ENCODE assay signal across 8 cellular contexts in genomic region chr17:81291662-81292061, GRCh38. TPM values are rescaled to one million over a fixed set of nuclear protein-coding genes. Genes with fewer than 3 reads are reported as not detected.
DNase-seq lines count a peak whose midpoint lies in the region; ATAC-seq, FAIRE-seq and TF ChIP-seq lines count a peak whose summit lies in the region.

No MANE protein-coding gene starts in this region.

- no peak overlapping the region for H3K4me3 ChIP-seq in A549
- H3K4me3 ChIP-seq in GM12875 (ENCODE audit: low read depth, low read length): no peak overlapping the region
- H3K4me3 ChIP-seq in epithelial cell of esophagus (ENCODE audit: low read length): no peak overlapping the region
- H3K4me3 ChIP-seq in stomach: no peak overlapping the region

- WGBS in A549 (ENCODE audit: missing lambda C conversion rate): 58% methylated on average over 16 of the region's 16 CpGs
- 20 to 29% (median 22%) methylated on average over 15 to 16 of the region's 16 CpGs for WGBS in stomach, 5 donors

- H3K36me3 Mint-ChIP-seq in activated CD8-positive, alpha-beta memory T cell treated with anti-CD3 and anti-CD28 coated beads, Interleukin-2, amount 10 ng/mL, durations not matched to agents 7 days and 5 days: peaks cover 24% of the 10 kb centered on the region
- H3K36me3 Mint-ChIP-seq in natural killer cell: no peaks in the 10 kb centered on the region

- H3K4me3 Mint-ChIP-seq in activated CD8-positive, alpha-beta memory T cell treated with anti-CD3 and anti-CD28 coated beads, Interleukin-2, amount 10 ng/mL, durations not matched to agents 7 days and 5 days: peak overlapping the region; percentile 38
- H3K4me3 Mint-ChIP-seq in natural killer cell: no peak overlapping the region

- H3K27ac ChIP-seq in A549 (no peak overlapping the region), stomach (peak overlapping the region in 3 of 5 donors; percentile 30 to 99 (median 98))

- TF ChIP-seq EP300 in A549 (IDR thresholded peaks at IDR 0.05) (no peak), stomach (IDR thresholded peaks at IDR 0.05) (no peak)

- no peaks in the 10 kb centered on the region for H3K9me3 Mint-ChIP-seq in activated CD8-positive, alpha-beta memory T cell treated with anti-CD3 and anti-CD28 coated beads, Interleukin-2, amount 10 ng/mL, durations not matched to agents 7 days and 5 days (ENCODE audit: low read depth)
- no peaks in the 10 kb centered on the region for H3K9me3 Mint-ChIP-seq in natural killer cell

- H3K27ac Mint-ChIP-seq in activated CD8-positive, alpha-beta memory T cell treated with anti-CD3 and anti-CD28 coated beads, Interleukin-2, amount 10 ng/mL, durations not matched to agents 7 days and 5 days: no peak overlapping the region
- H3K27ac Mint-ChIP-seq in natural killer cell: no peak overlapping the region

- POLR2A ChIA-PET in A549 (lab: Yijun Ruan, JAX): interaction anchor here (1.0 kb wide), 2 partner anchors 103 to 193 kb away, joined by 3 to 4 read pairs; partner anchors contain the start of gene BAHCC1

- TF ChIP-seq POLR2A in A549 (IDR thresholded peaks at IDR 0.05; ENCODE audit: low read length) (no peak), stomach (IDR thresholded peaks at IDR 0.05) (no peak)

- no peaks in the 10 kb centered on the region for H3K27me3 Mint-ChIP-seq in activated CD8-positive, alpha-beta memory T cell treated with anti-CD3 and anti-CD28 coated beads, Interleukin-2, amount 10 ng/mL, durations not matched to agents 7 days and 5 days
- H3K27me3 Mint-ChIP-seq in natural killer cell (ENCODE audit: low read depth in 2 of 2): no peaks in the 10 kb centered on the region

- peaks cover 22% of the 10 kb centered on the region for H3K4me1 ChIP-seq in A549
- H3K4me1 ChIP-seq in stomach: peaks cover 33 to 67% (median 56%) of the 10 kb centered on the region in 4 donors

- peak; percentile 77 to 92 for DNase-seq in A549 (ENCODE audit: low read depth in 1 of 2, low spot score in 1 of 2)
- peak; percentile 88 for DNase-seq in NCI-H526 treated with DMSO at 0.1 percent for 48 hours (lab: John Stamatoyannopoulos, UW)
- peak; percentile 74 for DNase-seq in activated CD8-positive, alpha-beta memory T cell treated with anti-CD3 and anti-CD28 coated beads, Interleukin-2, amount 10 ng/mL, durations not matched to agents 7 days and 5 days
- DNase-seq in epithelial cell of esophagus (ENCODE audit: low read depth): peak; percentile 80
- peak; percentile 63 for DNase-seq in natural killer cell
- peak; percentile 83 for DNase-seq in stomach

- H3K36me3 ChIP-seq in stomach: peaks cover 8 to 44% (median 41%) of the 10 kb centered on the region in 4 donors

- peak; percentile 75 for TF ChIP-seq CTCF in A549 (IDR thresholded peaks at IDR 0.05)
- TF ChIP-seq CTCF in GM12875 (IDR thresholded peaks at IDR 0.05; ENCODE audit: borderline replicate concordance, insufficient read depth, low read depth, low read length): peak; percentile 84
- peak; percentile 81 for TF ChIP-seq CTCF in epithelial cell of esophagus (IDR thresholded peaks at IDR 0.05; ENCODE audit: insufficient read depth, low read depth, low read length, missing control alignments)
- TF ChIP-seq CTCF in natural killer cell (IDR thresholded peaks at IDR 0.05): peak; percentile 80
- peak in 5 of 7 experiments; percentile 60 to 81 (median 74) for TF ChIP-seq CTCF in stomach (IDR thresholded peaks at IDR 0.05)

- no peak overlapping the region for H3K4me2 ChIP-seq in A549

- CTCF ChIA-PET in A549 (lab: Yijun Ruan, JAX): interaction anchor here (0.6 to 6.2 kb wide), 59 partner anchors 10 to 356 kb away, joined by 3 to 84 read pairs (median 6); partner anchors contain the start of gene BAHCC1
- CTCF ChIA-PET in activated CD8-positive, alpha-beta memory T cell treated with anti-CD3 and anti-CD28 coated beads, Interleukin-2, amount 10 ng/mL, durations not matched to agents 7 days and 5 days (lab: Charles Lee): interaction anchor here (0.6 to 2.3 kb wide), 9 partner anchors 10 to 309 kb away, joined by 3 to 12 read pairs (median 3); partner anchors contain the start of gene CEP131

- peak; percentile 78 to 86 for TF ChIP-seq RAD21 in A549 (conservative IDR thresholded peaks at IDR 0.05 in 1 of 2, IDR thresholded peaks at IDR 0.05 in 1 of 2)

- peak; percentile 40 to 61; a peak in 3 of 6 replicates for ATAC-seq in A549
- ATAC-seq in activated CD8-positive, alpha-beta memory T cell treated with anti-CD3 and anti-CD28 coated beads, Interleukin-2, amount 10 ng/mL, durations not matched to agents 7 days and 5 days: peak; percentile 37
- peak; percentile 59 to 62 (median 60) for ATAC-seq in natural killer cell
- no peak for ATAC-seq in GM19324 (IDR thresholded peaks at IDR 0.05; ENCODE audit: low FRiP score, unreplicated experiment)

- intact Hi-C loops in natural killer cell (cut with micrococcal nuclease) (no loop called here), stomach (cut with DNase I; ENCODE audit: low total_unique reads) (no loop called here)

- H3K27me3 ChIP-seq in stomach: no peaks in the 10 kb centered on the region

- H3K9me3 ChIP-seq in A549: no peaks in the 10 kb centered on the region
- no peaks in the 10 kb centered on the region for H3K9me3 ChIP-seq in stomach

- peaks cover 51% of the 10 kb centered on the region for H3K4me1 Mint-ChIP-seq in activated CD8-positive, alpha-beta memory T cell treated with anti-CD3 and anti-CD28 coated beads, Interleukin-2, amount 10 ng/mL, durations not matched to agents 7 days and 5 days
- peaks cover 46 to 47% of the 10 kb centered on the region in 2 donors for H3K4me1 Mint-ChIP-seq in natural killer cell

- no peak for FAIRE-seq in A549 (lab: Jason Lieb, UNC)

TF ChIP-seq in A549, 52 proteins besides CTCF, POLR2A, EP300 and RAD21 (continues in another document):
- TF ChIP-seq CBX2 (IDR thresholded peaks at IDR 0.05; ENCODE audit: borderline replicate concordance, low read depth): no peak
- TF ChIP-seq HMGXB4 (CRISPR knock-in tag; IDR thresholded peaks at IDR 0.05; ENCODE audit: borderline replicate concordance): no peak
- no peak for TF ChIP-seq HOXA7 (CRISPR knock-in tag; IDR thresholded peaks at IDR 0.05)
- TF ChIP-seq GATA3 (IDR thresholded peaks at IDR 0.05; ENCODE audit: borderline replicate concordance): 0 out of 2 replicates have a peak, but pooled peaks have one; percentile 13
- TF ChIP-seq ESRRA (IDR thresholded peaks at IDR 0.05; ENCODE audit: borderline replicate concordance, low read length): no peak
- TF ChIP-seq FOSL2 (IDR thresholded peaks at IDR 0.05): no peak
- no peak for TF ChIP-seq FOSL2 (CRISPR knock-in tag; IDR thresholded peaks at IDR 0.05)
- no peak for TF ChIP-seq KDM1A (IDR thresholded peaks at IDR 0.05; ENCODE audit: low read depth)

RNA-seq across cellular contexts. Expression of gene SLC38A10, which starts 3.4 kb away (rescaled TPM):
- 35.8 and 49.3 TPM in 2 replicates for polyA plus RNA-seq in A549 (2011; rRNA removed)
- 58.1 and 82.4 TPM in 2 replicates for polyA plus RNA-seq in A549 (2012; cell fraction: cytosol; rRNA removed)
- polyA plus RNA-seq in A549 (2012; cell fraction: nucleus; rRNA removed): 198 and 284 TPM in 2 replicates
- 59.7 to 72.9 TPM (median 67.4 TPM) in 3 replicates for polyA plus RNA-seq in A549 (2017; fragmentation: RNase III; extraction: RNeasy Plus Mini Kit Qiagen cat#74134 plus additional on column Dnase treatment)
- polyA minus RNA-seq in A549 (2011; rRNA and poly(A)+ RNA removed): 85.1 and 108 TPM in 2 replicates
- total RNA-seq in activated CD8-positive, alpha-beta memory T cell treated with anti-CD3 and anti-CD28 coated beads, Interleukin-2, amount 10 ng/mL, durations not matched to agents 7 days and 5 days: 10 to 100 TPM; 81.7 to 88.7 TPM
- 100 to 1,000 TPM in 1 of 3 donors, 10 to 100 TPM in 2; 72.2 to 104 (median 90.5) TPM for total RNA-seq in natural killer cell
- 100 to 1,000 TPM in 2 of 5 donors, 10 to 100 TPM in 3; 27.4 to 140 (median 82.6) TPM for total RNA-seq in stomach
- polyA plus RNA-seq in stomach: 10 to 100 TPM; 18.6 to 78.1 (median 56.4) TPM

RNA-seq across cellular contexts. Expression of gene NDUFAF8, which starts 52.5 kb away (rescaled TPM):
- 198 and 308 TPM in 2 replicates for polyA plus RNA-seq in A549 (2011; rRNA removed)
- 178 and 226 TPM in 2 replicates for polyA plus RNA-seq in A549 (2012; cell fraction: cytosol; rRNA removed)
- 66.7 and 81.5 TPM in 2 replicates for polyA plus RNA-seq in A549 (2012; cell fraction: nucleus; rRNA removed)
- 173 to 192 TPM (median 179 TPM) in 3 replicates for polyA plus RNA-seq in A549 (2017; fragmentation: RNase III; extraction: RNeasy Plus Mini Kit Qiagen cat#74134 plus additional on column Dnase treatment)
- 24.9 and 39.2 TPM in 2 replicates for polyA minus RNA-seq in A549 (2011; rRNA and poly(A)+ RNA removed)
- 10 to 100 TPM; 41.6 to 53.7 TPM for total RNA-seq in activated CD8-positive, alpha-beta memory T cell treated with anti-CD3 and anti-CD28 coated beads, Interleukin-2, amount 10 ng/mL, durations not matched to agents 7 days and 5 days
- total RNA-seq in natural killer cell: 10 to 100 TPM; 28.6 to 36.4 (median 34.9) TPM
- 100 to 1,000 TPM in 2 of 5 donors, 10 to 100 TPM in 2, not detected in 1; 14.5 to 185 (median 92.5) TPM for total RNA-seq in stomach
- 10 to 100 TPM; 37.7 to 60.8 (median 43.4) TPM for polyA plus RNA-seq in stomach

RNA-seq across cellular contexts. Expression of gene TEPSIN, which starts 52.8 kb away (rescaled TPM):
- polyA plus RNA-seq in A549 (2011; rRNA removed): 12.5 TPM in 2 replicates
- 29.0 and 39.6 TPM in 2 replicates for polyA plus RNA-seq in A549 (2012; cell fraction: cytosol; rRNA removed)
- 220 and 367 TPM in 2 replicates for polyA plus RNA-seq in A549 (2012; cell fraction: nucleus; rRNA removed)
- 26.1 to 31.3 TPM (median 30.4 TPM) in 3 replicates for polyA plus RNA-seq in A549 (2017; fragmentation: RNase III; extraction: RNeasy Plus Mini Kit Qiagen cat#74134 plus additional on column Dnase treatment)
- 10.9 and 11.4 TPM in 2 replicates for polyA minus RNA-seq in A549 (2011; rRNA and poly(A)+ RNA removed)
- total RNA-seq in activated CD8-positive, alpha-beta memory T cell treated with anti-CD3 and anti-CD28 coated beads, Interleukin-2, amount 10 ng/mL, durations not matched to agents 7 days and 5 days: 10 to 100 TPM; 53.6 to 56.3 TPM
- total RNA-seq in natural killer cell: 100 to 1,000 TPM in 2 of 3 donors, 10 to 100 TPM in 1; 89.8 to 137 (median 126) TPM
- total RNA-seq in stomach: 100 to 1,000 TPM in 2 of 5 donors, 10 to 100 TPM in 2, 1 to 10 TPM in 1; 9.4 to 295 (median 22.3) TPM
- polyA plus RNA-seq in stomach: 10 to 100 TPM; 15.1 to 31.6 (median 18.1) TPM

Comparison
In these comparisons a context has a peak if more than half of its experiments do, and no peak if none do; other contexts are left out.
1. H3K27ac ChIP-seq: peak in stomach (3 of 5); none in A549 (0 of 2).
2. Peak in every context shown above with its lines, with median percentiles within 50 percentile points of each other: DNase-seq and CTCF ChIP-seq.